1 cellular context compared by ENCODE assay signal in the genomic region with DNA sequence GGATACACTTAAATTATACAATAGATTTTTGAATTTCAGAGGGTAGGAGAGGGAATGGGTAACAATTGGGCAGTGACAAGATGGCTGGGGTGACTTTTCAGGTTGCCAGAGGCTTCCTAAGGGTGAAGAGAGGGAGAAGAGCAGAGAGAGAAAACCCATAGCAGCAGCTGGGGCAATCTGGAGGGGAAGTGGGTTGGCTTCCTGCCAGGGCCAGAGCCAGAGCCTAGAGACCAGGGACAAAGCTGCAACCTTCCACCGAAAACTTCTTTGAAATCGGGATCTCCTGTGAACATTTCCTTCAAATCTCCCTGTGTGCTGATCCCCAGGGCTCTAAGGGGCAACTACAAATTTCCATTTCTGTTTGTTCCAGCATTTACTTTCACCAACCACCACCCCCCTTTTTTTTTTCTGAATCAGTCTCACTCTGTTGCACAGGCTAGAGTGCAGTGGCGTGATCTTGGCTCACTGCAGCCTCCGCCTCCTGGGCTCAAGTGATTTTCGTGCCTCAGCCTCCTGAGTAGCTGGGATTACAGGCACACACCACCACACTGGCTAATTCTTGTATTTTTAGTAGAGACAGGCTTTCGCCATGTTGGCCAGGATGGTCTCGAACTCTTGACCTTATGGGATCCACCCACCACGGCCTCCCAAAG.
TF ChIP-seq lines count a peak whose summit lies in the region.

No MANE protein-coding gene starts in this region.

TF ChIP-seq in GM23338, 12 proteins besides CTCF, POLR2A, EP300 and RAD21:
- TF ChIP-seq, protein P1, sequence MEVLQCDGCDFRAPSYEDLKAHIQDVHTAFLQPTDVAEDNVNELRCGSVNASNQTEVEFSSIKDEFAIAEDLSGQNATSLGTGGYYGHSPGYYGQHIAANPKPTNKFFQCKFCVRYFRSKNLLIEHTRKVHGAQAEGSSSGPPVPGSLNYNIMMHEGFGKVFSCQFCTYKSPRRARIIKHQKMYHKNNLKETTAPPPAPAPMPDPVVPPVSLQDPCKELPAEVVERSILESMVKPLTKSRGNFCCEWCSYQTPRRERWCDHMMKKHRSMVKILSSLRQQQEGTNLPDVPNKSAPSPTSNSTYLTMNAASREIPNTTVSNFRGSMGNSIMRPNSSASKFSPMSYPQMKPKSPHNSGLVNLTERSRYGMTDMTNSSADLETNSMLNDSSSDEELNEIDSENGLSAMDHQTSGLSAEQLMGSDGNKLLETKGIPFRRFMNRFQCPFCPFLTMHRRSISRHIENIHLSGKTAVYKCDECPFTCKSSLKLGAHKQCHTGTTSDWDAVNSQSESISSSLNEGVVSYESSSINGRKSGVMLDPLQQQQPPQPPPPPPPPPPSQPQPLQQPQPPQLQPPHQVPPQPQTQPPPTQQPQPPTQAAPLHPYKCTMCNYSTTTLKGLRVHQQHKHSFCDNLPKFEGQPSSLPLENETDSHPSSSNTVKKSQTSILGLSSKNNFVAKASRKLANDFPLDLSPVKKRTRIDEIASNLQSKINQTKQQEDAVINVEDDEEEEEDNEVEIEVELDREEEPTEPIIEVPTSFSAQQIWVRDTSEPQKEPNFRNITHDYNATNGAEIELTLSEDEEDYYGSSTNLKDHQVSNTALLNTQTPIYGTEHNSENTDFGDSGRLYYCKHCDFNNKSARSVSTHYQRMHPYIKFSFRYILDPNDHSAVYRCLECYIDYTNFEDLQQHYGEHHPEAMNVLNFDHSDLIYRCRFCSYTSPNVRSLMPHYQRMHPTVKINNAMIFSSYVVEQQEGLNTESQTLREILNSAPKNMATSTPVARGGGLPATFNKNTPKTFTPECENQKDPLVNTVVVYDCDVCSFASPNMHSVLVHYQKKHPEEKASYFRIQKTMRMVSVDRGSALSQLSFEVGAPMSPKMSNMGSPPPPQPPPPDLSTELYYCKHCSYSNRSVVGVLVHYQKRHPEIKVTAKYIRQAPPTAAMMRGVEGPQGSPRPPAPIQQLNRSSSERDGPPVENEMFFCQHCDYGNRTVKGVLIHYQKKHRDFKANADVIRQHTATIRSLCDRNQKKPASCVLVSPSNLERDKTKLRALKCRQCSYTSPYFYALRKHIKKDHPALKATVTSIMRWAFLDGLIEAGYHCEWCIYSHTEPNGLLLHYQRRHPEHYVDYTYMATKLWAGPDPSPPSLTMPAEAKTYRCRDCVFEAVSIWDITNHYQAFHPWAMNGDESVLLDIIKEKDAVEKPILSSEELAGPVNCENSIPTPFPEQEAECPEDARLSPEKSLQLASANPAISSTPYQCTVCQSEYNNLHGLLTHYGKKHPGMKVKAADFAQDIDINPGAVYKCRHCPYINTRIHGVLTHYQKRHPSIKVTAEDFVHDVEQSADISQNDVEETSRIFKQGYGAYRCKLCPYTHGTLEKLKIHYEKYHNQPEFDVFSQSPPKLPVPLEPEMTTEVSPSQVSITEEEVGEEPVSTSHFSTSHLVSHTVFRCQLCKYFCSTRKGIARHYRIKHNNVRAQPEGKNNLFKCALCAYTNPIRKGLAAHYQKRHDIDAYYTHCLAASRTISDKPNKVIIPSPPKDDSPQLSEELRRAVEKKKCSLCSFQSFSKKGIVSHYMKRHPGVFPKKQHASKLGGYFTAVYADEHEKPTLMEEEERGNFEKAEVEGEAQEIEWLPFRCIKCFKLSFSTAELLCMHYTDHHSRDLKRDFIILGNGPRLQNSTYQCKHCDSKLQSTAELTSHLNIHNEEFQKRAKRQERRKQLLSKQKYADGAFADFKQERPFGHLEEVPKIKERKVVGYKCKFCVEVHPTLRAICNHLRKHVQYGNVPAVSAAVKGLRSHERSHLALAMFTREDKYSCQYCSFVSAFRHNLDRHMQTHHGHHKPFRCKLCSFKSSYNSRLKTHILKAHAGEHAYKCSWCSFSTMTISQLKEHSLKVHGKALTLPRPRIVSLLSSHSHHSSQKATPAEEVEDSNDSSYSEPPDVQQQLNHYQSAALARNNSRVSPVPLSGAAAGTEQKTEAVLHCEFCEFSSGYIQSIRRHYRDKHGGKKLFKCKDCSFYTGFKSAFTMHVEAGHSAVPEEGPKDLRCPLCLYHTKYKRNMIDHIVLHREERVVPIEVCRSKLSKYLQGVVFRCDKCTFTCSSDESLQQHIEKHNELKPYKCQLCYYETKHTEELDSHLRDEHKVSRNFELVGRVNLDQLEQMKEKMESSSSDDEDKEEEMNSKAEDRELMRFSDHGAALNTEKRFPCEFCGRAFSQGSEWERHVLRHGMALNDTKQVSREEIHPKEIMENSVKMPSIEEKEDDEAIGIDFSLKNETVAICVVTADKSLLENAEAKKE (CRISPR knock-in tag; IDR thresholded peaks at IDR 0.05): no peak
- TF ChIP-seq EZH2 (IDR thresholded peaks at IDR 0.05; ENCODE audit: low read depth, unreplicated experiment): no peak
- no peak for TF ChIP-seq POLR2AphosphoS5 (IDR thresholded peaks at IDR 0.05; ENCODE audit: low read depth)
- TF ChIP-seq JUNB (IDR thresholded peaks at IDR 0.05; ENCODE audit: unreplicated experiment): no peak
- TF ChIP-seq STAT1 (IDR thresholded peaks at IDR 0.05; ENCODE audit: unreplicated experiment): no peak
- no peak for TF ChIP-seq EZH2phosphoT487 (IDR thresholded peaks at IDR 0.05; ENCODE audit: unreplicated experiment)
